In the genomic region with DNA sequence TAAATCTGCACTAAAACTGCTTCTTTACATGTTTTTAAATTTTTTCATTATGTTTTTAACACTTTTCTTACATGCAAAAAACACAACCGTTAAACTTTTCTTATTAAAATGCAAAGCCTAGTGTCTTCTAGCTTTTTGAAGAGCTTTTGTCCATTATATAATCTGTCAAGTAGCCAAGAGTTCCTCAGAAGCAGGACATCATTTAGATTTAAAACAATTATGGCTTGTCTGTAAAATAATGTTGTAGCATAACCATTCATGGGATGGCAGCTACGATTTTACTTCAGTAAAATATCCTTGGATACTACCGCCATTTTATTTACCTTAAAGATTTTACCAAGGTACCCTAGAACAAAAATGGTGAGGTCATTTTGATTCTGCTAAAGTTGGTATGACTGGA, we compare ENCODE assay signal across 15 cellular contexts. TPM values are rescaled to one million over a fixed set of nuclear protein-coding genes. Genes with fewer than 3 reads are reported as not detected.
DNase-seq lines count a peak whose midpoint lies in the region; ATAC-seq and TF ChIP-seq lines count a peak whose summit lies in the region.
"Had no signal": no experiment of that assay in that cellular context is flagged by ENCODE, and none has a peak within 500 bp of the region (broad histone marks: within the 10 kb centered on the region; RNA-seq: fewer than 3 reads in every experiment).

No MANE protein-coding gene starts in this region.

- no peak overlapping the region for H3K56ac ChIP-seq in mesendoderm (ENCODE audit: low read length)

- no peak overlapping the region for H2BK15ac ChIP-seq in mesendoderm (replicated peaks; ENCODE audit: low read depth)

- no peak overlapping the region for H2BK120ac ChIP-seq in mesendoderm (ENCODE audit: low read depth, low read length)

- no peak overlapping the region for H3K18ac ChIP-seq in mesendoderm (ENCODE audit: low read length)

- no peaks in the 10 kb centered on the region for H3K36me3 ChIP-seq in mesendoderm (ENCODE audit: control insufficient read depth, insufficient read depth, low read length)

- H3K4me1 ChIP-seq in mesendoderm (ENCODE audit: control insufficient read depth, low read depth, low read length): no peaks in the 10 kb centered on the region

- H3K23ac ChIP-seq in mesendoderm (ENCODE audit: low read length): no peak overlapping the region

- intact Hi-C loops in dorsolateral prefrontal cortex (cut with DNase I): loop anchor here in 1 of 2 donors (2.0 kb wide), 1 partner anchor 27 kb away; a partner anchor contains a TSS

- no peak overlapping the region for H2AK5ac ChIP-seq in mesendoderm (ENCODE audit: low read length)

- no peak overlapping the region for H3K4ac ChIP-seq in mesendoderm (ENCODE audit: low read depth, low read length)

- no peak for ATAC-seq in HG02588 (IDR thresholded peaks at IDR 0.05; ENCODE audit: unreplicated experiment)
- ATAC-seq: GM23338 had no signal

- H3K4me3 ChIP-seq in dorsolateral prefrontal cortex (peak overlapping the region in 58 of 59 donors; percentile 17 to 85 (median 66)), mesendoderm (ENCODE audit: low read length) (no peak overlapping the region)
- H3K4me3 ChIP-seq: BLaER1 treated with 17β-estradiol and CSF1 and Interleukin-3, amounts not matched to agents 10 nM and 100 nM; GM23338 had no signal

- H3K9ac ChIP-seq in mesendoderm (ENCODE audit: low read length): no peak overlapping the region
- H3K9ac ChIP-seq: BLaER1 treated with 17β-estradiol and CSF1 and Interleukin-3, amounts not matched to agents 10 nM and 100 nM had no signal

- H3K4me2 ChIP-seq in mesendoderm (ENCODE audit: low read length): no peak overlapping the region
- H3K4me2 ChIP-seq: GM23338 had no signal

- DNase-seq in G401 (ENCODE audit: low spot score): peak; percentile 31
- no peak for DNase-seq in dorsolateral prefrontal cortex
- peak; percentile 61 for DNase-seq in medulla oblongata (ENCODE audit: extremely low spot score)
- DNase-seq in superior temporal gyrus (ENCODE audit: extremely low spot score): peak; percentile 84
- DNase-seq in mesendoderm: no peak
- DNase-seq in activated CD4-positive, alpha-beta T cell treated with anti-CD3 and anti-CD28 coated beads, Interleukin-2, amount 50 U/mL, for 1 hour: no peak
- DNase-seq: 8988T; AML-193; Calu3; CD4-positive, CD25-positive, alpha-beta regulatory T cell; DMS79; H7 had no signal

- H4K8ac ChIP-seq in mesendoderm (ENCODE audit: low read depth, low read length): no peak overlapping the region

- H3K79me2 ChIP-seq in mesendoderm (ENCODE audit: control insufficient read depth, insufficient read depth, low read length): no peaks in the 10 kb centered on the region

- in situ Hi-C loops in G401 (cut with HindIII; ENCODE audit: low sequenced_read_pairs): no loop called here

- H2BK5ac ChIP-seq in mesendoderm (ENCODE audit: low read length): no peak overlapping the region

- H3K27me3 ChIP-seq in dorsolateral prefrontal cortex: no peaks in the 10 kb centered on the region
- no peaks in the 10 kb centered on the region for H3K27me3 ChIP-seq in mesendoderm (ENCODE audit: insufficient read depth, low read length, poor library complexity)
- H3K27me3 ChIP-seq: BLaER1 treated with 17β-estradiol and CSF1 and Interleukin-3, amounts not matched to agents 10 nM and 100 nM had no signal

- H3K27ac ChIP-seq in dorsolateral prefrontal cortex (peak overlapping the region in 58 of 59 donors; percentile 46 to 98 (median 95)), mesendoderm (ENCODE audit: low read depth, low read length) (no peak overlapping the region)

- no peak overlapping the region for H4K5ac ChIP-seq in mesendoderm (ENCODE audit: low read length)

- WGBS in mesendoderm (ENCODE audit: extremely low coverage, insufficient coverage, low lambda C conversion rate): no CpG with 5 or more reads among the region's 3 CpGs

- no peaks in the 10 kb centered on the region for H3K79me1 ChIP-seq in mesendoderm (ENCODE audit: low read length)

- no peak for TF ChIP-seq CTCF in dorsolateral prefrontal cortex (IDR thresholded peaks at IDR 0.05 in 54 of 56, conservative IDR thresholded peaks at IDR 0.05 in 2 of 56; ENCODE audit: low read depth in 1 of 56, partially characterized antibody in 56 of 56)

RNA-seq across cellular contexts. Expression of a gene that starts 2.8 kb away (rescaled TPM):
- total RNA-seq in G401 (2014; rRNA removed; shearing (Covaris generic)): 8.2 TPM in 1 of 2 replicates, not detected in the other
- total RNA-seq in dorsolateral prefrontal cortex: 100 to 1,000 TPM in 68 of 120 experiments, 10 to 100 TPM in 52; 33.8 to 177 (median 105) TPM
- polyA plus RNA-seq in mesendoderm (2013, experiment 1 of 2): not detected
- not detected for polyA plus RNA-seq in mesendoderm (2013, experiment 2 of 2)
- total RNA-seq: Calu3, GM23338, H7 had no signal

RNA-seq across cellular contexts. Expression of a gene that starts 19.6 kb away (rescaled TPM):
- not detected in 2 replicates for total RNA-seq in G401 (2014; rRNA removed; shearing (Covaris generic))
- total RNA-seq in dorsolateral prefrontal cortex: 10 to 100 TPM in 16 of 120 experiments, 1 to 10 TPM in 103, under 1 TPM in 1; 0.97 to 17.5 (median 5.9) TPM
- polyA plus RNA-seq in mesendoderm (2013, experiment 1 of 2): not detected
- not detected for polyA plus RNA-seq in mesendoderm (2013, experiment 2 of 2)
- total RNA-seq: Calu3, GM23338, H7 had no signal

RNA-seq across cellular contexts. Expression of a gene that starts 27.2 kb away (rescaled TPM):
- total RNA-seq in G401 (2014; rRNA removed; shearing (Covaris generic)): not detected in 2 replicates
- total RNA-seq in dorsolateral prefrontal cortex: 100 to 1,000 TPM in 14 of 120 experiments, 10 to 100 TPM in 104, 1 to 10 TPM in 2; 7.6 to 203 (median 47.5) TPM
- not detected for polyA plus RNA-seq in mesendoderm (2013, experiment 1 of 2)
- not detected for polyA plus RNA-seq in mesendoderm (2013, experiment 2 of 2)
- total RNA-seq: Calu3, GM23338, H7 had no signal

Comparison
In these comparisons a context has a peak if more than half of its experiments do, and no peak if none do; other contexts are left out.
1. DNase-seq: peak in G401 (single experiment), medulla oblongata (single experiment) and superior temporal gyrus (single experiment); none in dorsolateral prefrontal cortex (0 of 10), mesendoderm (single experiment) and activated CD4-positive, alpha-beta T cell treated with anti-CD3 and anti-CD28 coated beads, Interleukin-2, amount 50 U/mL, for 1 hour (single experiment).